In genomic region chr20:59785986-59786753, GRCh38 we compare ENCODE assay signal across 10 cellular contexts.
"Had no signal": no experiment of that assay in that cellular context is flagged by ENCODE, and none has a peak within 500 bp of the region (broad histone marks: within the 10 kb centered on the region; RNA-seq: fewer than 3 reads in every experiment).

No MANE protein-coding gene starts in this region.

- H3K27ac Mint-ChIP-seq: T-helper 17 cell had no signal

- DNase-seq: activated CD4-positive, alpha-beta T cell treated with anti-CD3 and anti-CD28 coated beads, Interleukin-2, amount 50 U/mL, for 4 hours; activated naive CD4-positive, alpha-beta T cell; foreskin melanocyte; heart right ventricle; left lung; stimulated activated CD4-positive, alpha-beta T cell treated with anti-CD3 and anti-CD28 coated beads, Interleukin-4, amount 100 ng/mL, for 1 hour; stimulated activated CD8-positive, alpha-beta memory T cell treated with anti-CD3 and anti-CD28 coated beads, Interleukin-4, amount 100 ng/mL, for 48 hours; stimulated activated naive CD8-positive, alpha-beta T cell treated with anti-CD3 and anti-CD28 coated beads, Interleukin-15, Interleukin-2, amounts not matched to agents 100 U/mL and 50 U/mL, for 24 hours; T-helper 17 cell had no signal

- H3K4me1 Mint-ChIP-seq: T-helper 17 cell had no signal

- ATAC-seq: heart right ventricle; left lung; stimulated activated naive CD8-positive, alpha-beta T cell treated with anti-CD3 and anti-CD28 coated beads, Interleukin-15, Interleukin-2, amounts not matched to agents 100 U/mL and 50 U/mL, for 24 hours; T-helper 17 cell had no signal

- H3K4me3 Mint-ChIP-seq: nephron, T-helper 17 cell had no signal
